ENCODE assay signal across 1 cellular context in genomic region chr12:104557488-104558195, GRCh38.
TF ChIP-seq lines count a peak whose summit lies in the region.

No MANE protein-coding gene starts in this region.

TF ChIP-seq in GM23338, 12 proteins besides CTCF, POLR2A, EP300 and RAD21 (continued from another document):
- no peak for TF ChIP-seq ZNF462 (CRISPR knock-in tag; IDR thresholded peaks at IDR 0.05)
- no peak for TF ChIP-seq STAT1 (IDR thresholded peaks at IDR 0.05; ENCODE audit: unreplicated experiment)
TF ChIP-seq in GM23338: peak in this region for 0.
